9 cellular contexts compared by ENCODE assay signal in the genomic region with DNA sequence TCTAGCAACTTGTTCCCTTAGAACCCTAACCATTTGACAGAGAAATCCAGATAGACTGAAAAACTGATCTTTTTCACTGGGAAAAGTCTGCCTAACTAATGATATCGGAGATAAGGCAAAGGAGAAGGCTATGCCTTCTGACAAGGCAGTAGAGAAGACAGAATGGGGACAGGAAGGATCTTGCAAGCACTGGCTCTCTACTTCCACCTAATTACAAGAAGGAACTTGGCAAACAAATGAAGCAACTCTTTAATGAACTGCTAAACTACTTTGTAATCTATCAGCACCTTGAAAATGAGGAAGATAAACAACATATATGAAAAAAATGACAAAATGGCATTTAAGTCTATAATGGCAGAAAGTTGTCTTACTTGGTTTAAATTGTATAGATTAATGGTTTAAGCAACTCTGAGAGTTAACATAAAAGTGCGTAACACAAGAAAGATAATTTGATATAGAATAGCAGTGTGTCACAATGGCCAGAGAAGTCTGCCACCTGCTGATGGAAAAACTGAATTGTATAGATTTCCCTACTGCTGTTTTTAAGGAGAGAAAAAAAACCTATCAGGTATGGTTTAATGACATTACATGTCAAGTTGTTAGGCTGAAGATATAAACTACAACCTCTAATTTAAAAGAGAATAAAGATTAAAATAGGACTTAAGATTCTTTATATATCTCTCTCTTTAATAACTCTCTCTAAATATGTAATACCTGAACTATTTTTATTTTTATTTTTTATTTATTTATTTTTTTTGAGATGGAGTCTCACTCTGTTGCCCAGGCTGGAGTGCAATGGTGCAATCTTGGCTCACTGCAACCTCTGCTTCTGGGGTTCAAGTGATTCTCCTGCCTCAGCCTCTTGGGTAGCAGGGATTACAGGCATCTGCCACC. TPM values are rescaled to one million over a fixed set of nuclear protein-coding genes. Genes with fewer than 3 reads are reported as not detected.
DNase-seq lines count a peak whose midpoint lies in the region; ATAC-seq and TF ChIP-seq lines count a peak whose summit lies in the region.
"Had no signal": no experiment of that assay in that cellular context is flagged by ENCODE, and none has a peak within 500 bp of the region (broad histone marks: within the 10 kb centered on the region; RNA-seq: fewer than 3 reads in every experiment).

No MANE protein-coding gene starts in this region.

- H3K9ac ChIP-seq in rectal smooth muscle tissue (ENCODE audit: low read length) = no peak overlapping the region

- H3K27me3 Mint-ChIP-seq in activated CD8-positive, alpha-beta memory T cell treated with anti-CD3 and anti-CD28 coated beads, Interleukin-2, amount 10 ng/mL, durations not matched to agents 7 days and 5 days = no peaks in the 10 kb centered on the region
- H3K27me3 Mint-ChIP-seq in activated B cell treated with CpG ODN at 0.5 μM for 24 hours = no peaks in the 10 kb centered on the region
- H3K27me3 Mint-ChIP-seq in glutamatergic neuron (ENCODE audit: unreplicated experiment) = no peaks in the 10 kb centered on the region

- intact Hi-C loops in activated B cell treated with CpG ODN at 0.5 μM for 24 hours (cut with micrococcal nuclease) = loop anchor here (1.0 to 10.0 kb wide), 8 partner anchors 10 to 286 kb away; partner anchors contain the start of gene NT5C3A

- H3K36me3 Mint-ChIP-seq in activated CD8-positive, alpha-beta memory T cell treated with anti-CD3 and anti-CD28 coated beads, Interleukin-2, amount 10 ng/mL, durations not matched to agents 7 days and 5 days = peaks cover 5% of the 10 kb centered on the region
- H3K36me3 Mint-ChIP-seq in activated B cell treated with CpG ODN at 0.5 μM for 24 hours (ENCODE audit: low read depth) (peaks cover 5% of the 10 kb centered on the region), glutamatergic neuron (ENCODE audit: unreplicated experiment) (no peaks in the 10 kb centered on the region)

- no peaks in the 10 kb centered on the region for H3K9me3 Mint-ChIP-seq in activated CD8-positive, alpha-beta memory T cell treated with anti-CD3 and anti-CD28 coated beads, Interleukin-2, amount 10 ng/mL, durations not matched to agents 7 days and 5 days (ENCODE audit: low read depth)
- H3K9me3 Mint-ChIP-seq in activated B cell treated with CpG ODN at 0.5 μM for 24 hours (no peaks in the 10 kb centered on the region), glutamatergic neuron (ENCODE audit: unreplicated experiment) (no peaks in the 10 kb centered on the region)

- no peak for TF ChIP-seq CTCF in activated B cell treated with CpG ODN at 0.5 μM for 24 hours (IDR thresholded peaks at IDR 0.05)
- TF ChIP-seq CTCF in glutamatergic neuron (IDR thresholded peaks at IDR 0.05; ENCODE audit: partially characterized antibody, unreplicated experiment) = peak; percentile 65

- H3K27me3 ChIP-seq in rectal smooth muscle tissue (ENCODE audit: control insufficient read depth, insufficient read depth, low read length) = no peaks in the 10 kb centered on the region

- H3K4me1 Mint-ChIP-seq in activated CD8-positive, alpha-beta memory T cell treated with anti-CD3 and anti-CD28 coated beads, Interleukin-2, amount 10 ng/mL, durations not matched to agents 7 days and 5 days = peaks cover 43% of the 10 kb centered on the region
- peaks cover 66% of the 10 kb centered on the region for H3K4me1 Mint-ChIP-seq in activated B cell treated with CpG ODN at 0.5 μM for 24 hours
- no peaks in the 10 kb centered on the region for H3K4me1 Mint-ChIP-seq in glutamatergic neuron (ENCODE audit: low read depth, unreplicated experiment)

- ATAC-seq in activated CD8-positive, alpha-beta memory T cell treated with anti-CD3 and anti-CD28 coated beads, Interleukin-2, amount 10 ng/mL, durations not matched to agents 7 days and 5 days = peak; percentile 48
- peak; percentile 47 for ATAC-seq in HG02571 (IDR thresholded peaks at IDR 0.05; ENCODE audit: unreplicated experiment)
- peak; percentile 64 for ATAC-seq in activated B cell treated with CpG ODN at 0.5 μM for 24 hours (ENCODE audit: low read depth)

- no peaks in the 10 kb centered on the region for H3K36me3 ChIP-seq in rectal smooth muscle tissue (ENCODE audit: control insufficient read depth, insufficient read depth, low read length)

- H3K4me3 ChIP-seq in rectal smooth muscle tissue (ENCODE audit: low read length) = no peak overlapping the region

- CTCF ChIA-PET in activated CD8-positive, alpha-beta memory T cell treated with anti-CD3 and anti-CD28 coated beads, Interleukin-2, amount 10 ng/mL, durations not matched to agents 7 days and 5 days (lab: Charles Lee) = interaction anchor here (1.0 to 3.0 kb wide), 5 partner anchors 10 to 204 kb away, joined by 3 to 17 read pairs (median 3); no protein-coding TSS in a partner anchor
- CTCF ChIA-PET in activated B cell treated with CpG ODN at 0.5 μM for 24 hours (lab: Charles Lee) = interaction anchor here (2.5 kb wide), 1 partner anchor 204 kb away, joined by 20 read pairs; no protein-coding TSS in a partner anchor

- H3K4me3 Mint-ChIP-seq in activated CD8-positive, alpha-beta memory T cell treated with anti-CD3 and anti-CD28 coated beads, Interleukin-2, amount 10 ng/mL, durations not matched to agents 7 days and 5 days = no peak overlapping the region
- H3K4me3 Mint-ChIP-seq in activated B cell treated with CpG ODN at 0.5 μM for 24 hours (peak overlapping the region; percentile 9), glutamatergic neuron (ENCODE audit: unreplicated experiment) (no peak overlapping the region)

- peak overlapping the region; percentile 27 for H3K27ac ChIP-seq in rectal smooth muscle tissue (ENCODE audit: low read depth, low read length)
- H3K27ac ChIP-seq: epithelial cell of prostate had no signal

- peaks cover 6% of the 10 kb centered on the region for H3K4me1 ChIP-seq in rectal smooth muscle tissue (ENCODE audit: control insufficient read depth, insufficient read depth, low read length)

- no peak overlapping the region for H3K27ac Mint-ChIP-seq in activated CD8-positive, alpha-beta memory T cell treated with anti-CD3 and anti-CD28 coated beads, Interleukin-2, amount 10 ng/mL, durations not matched to agents 7 days and 5 days
- H3K27ac Mint-ChIP-seq in activated B cell treated with CpG ODN at 0.5 μM for 24 hours (peak overlapping the region; percentile 56), glutamatergic neuron (ENCODE audit: unreplicated experiment) (no peak overlapping the region)

- POLR2A ChIA-PET in activated B cell treated with CpG ODN at 0.5 μM for 24 hours (lab: Charles Lee) = interaction anchor here (0.7 to 3.2 kb wide), 3 partner anchors 10 to 58 kb away, joined by 4 to 16 read pairs (median 4); partner anchors contain the start of genes NT5C3A and RP9

- DNase-seq in activated CD8-positive, alpha-beta memory T cell treated with anti-CD3 and anti-CD28 coated beads, Interleukin-2, amount 10 ng/mL, durations not matched to agents 7 days and 5 days = no peak
- DNase-seq in activated CD8-positive, alpha-beta memory T cell treated with anti-CD3 and anti-CD28 coated beads, Interleukin-2, amount 50 U/mL, for 4 hours = no peak
- peak; percentile 51 for DNase-seq in NCI-H2196 (lab: John Stamatoyannopoulos, UW; ENCODE audit: unreplicated experiment)
- DNase-seq in activated B cell treated with CpG ODN at 0.5 μM for 24 hours = no peak
- no peak for DNase-seq in glutamatergic neuron
- DNase-seq in T-helper 9 cell = no peak

RNA-seq across cellular contexts. Expression of gene NT5C3A, which starts 11.9 kb away (rescaled TPM):
- total RNA-seq in activated CD8-positive, alpha-beta memory T cell treated with anti-CD3 and anti-CD28 coated beads, Interleukin-2, amount 10 ng/mL, durations not matched to agents 7 days and 5 days = 10 to 100 TPM; 52.7 to 81.4 TPM
- total RNA-seq in activated B cell treated with CpG ODN at 0.5 μM for 24 hours = 37.1 and 40.7 TPM in 2 replicates
- total RNA-seq in glutamatergic neuron (ENCODE audit: unreplicated experiment) = 35.9 TPM

RNA-seq across cellular contexts. Expression of gene RP9, which starts 58.5 kb away (rescaled TPM):
- 10 to 100 TPM; 11.3 to 11.5 TPM for total RNA-seq in activated CD8-positive, alpha-beta memory T cell treated with anti-CD3 and anti-CD28 coated beads, Interleukin-2, amount 10 ng/mL, durations not matched to agents 7 days and 5 days
- total RNA-seq in activated B cell treated with CpG ODN at 0.5 μM for 24 hours (27.4 and 29.6 TPM in 2 replicates), glutamatergic neuron (ENCODE audit: unreplicated experiment) (26.4 TPM)
